18 cellular contexts compared by ENCODE assay signal in the genomic region with DNA sequence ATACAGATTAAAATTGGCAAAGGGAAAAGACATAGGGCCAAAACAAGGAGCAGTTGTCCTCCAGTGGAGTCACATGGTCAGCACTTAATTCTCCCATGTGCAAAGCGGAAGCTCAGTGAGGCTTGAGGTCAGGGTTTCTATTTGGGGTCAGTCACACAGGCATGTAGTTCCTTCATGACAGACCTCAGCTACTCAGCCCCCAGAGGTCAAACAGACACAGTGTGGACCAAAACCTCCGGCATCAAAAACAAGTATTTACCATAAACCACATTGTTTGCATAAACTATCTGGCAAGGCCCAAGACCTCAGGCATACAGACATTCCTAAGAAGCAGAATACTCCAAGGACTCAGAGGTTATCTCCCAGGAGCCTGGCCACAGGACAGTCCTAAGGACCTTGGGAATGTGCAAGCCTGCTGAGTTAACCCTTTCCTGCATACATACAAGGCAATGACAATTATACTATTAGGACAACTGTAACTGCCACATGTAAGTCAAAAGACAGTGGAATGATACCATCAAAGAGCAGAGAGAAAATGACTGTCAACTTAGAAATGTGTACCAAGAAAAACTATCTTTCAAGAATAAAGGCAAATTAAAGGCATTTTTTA.
DNase-seq lines count a peak whose midpoint lies in the region; ATAC-seq and TF ChIP-seq lines count a peak whose summit lies in the region.
"Had no signal": no experiment of that assay in that cellular context is flagged by ENCODE, and none has a peak within 500 bp of the region (broad histone marks: within the 10 kb centered on the region; RNA-seq: fewer than 3 reads in every experiment).

No MANE protein-coding gene starts in this region.

- ATAC-seq in GM18502 (IDR thresholded peaks at IDR 0.05; ENCODE audit: poor library complexity, unreplicated experiment) (peak; percentile 97), GM21390 (IDR thresholded peaks at IDR 0.05; ENCODE audit: unreplicated experiment) (peak; percentile 73), HG03280 (IDR thresholded peaks at IDR 0.05; ENCODE audit: unreplicated experiment) (peak; percentile 55), HG03457 (IDR thresholded peaks at IDR 0.05; ENCODE audit: unreplicated experiment) (no peak), GM18505 (IDR thresholded peaks at IDR 0.05; ENCODE audit: unreplicated experiment) (no peak)
- ATAC-seq: naive thymus-derived CD8-positive, alpha-beta T cell; stimulated activated naive B cell treated with anti-CD40 and anti-IgM and Interleukin-4, amounts not matched to agents 10 μg/mL and 1 μg/mL and 100 μg/mL, for 72 hours had no signal

- DNase-seq in iPS-NIHi7 (ENCODE audit: extremely low spot score): peak; percentile 10
- no peak for DNase-seq in NCI-H1417 (lab: John Stamatoyannopoulos, UW)
- no peak for DNase-seq in effector CD8-positive, alpha-beta T cell (lab: John Stamatoyannopoulos, UW)
- DNase-seq: activated CD4-positive, alpha-beta memory T cell treated with anti-CD3 and anti-CD28 coated beads for 36 hours; activated gamma-delta T cell; DMS53; H7; Karpas-422; naive thymus-derived CD8-positive, alpha-beta T cell; NCI-H2081 treated with DMSO at 0.1 percent for 48 hours; SIG-M5; stimulated activated CD4-positive, alpha-beta T cell treated with anti-CD3 and anti-CD28 coated beads, Interleukin-4, amount 100 ng/mL, for 1 hour; stimulated activated naive B cell treated with anti-CD40 and anti-IgM and Interleukin-4, amounts not matched to agents 10 μg/mL and 1 μg/mL and 100 μg/mL, for 72 hours had no signal

- TF ChIP-seq POLR2A in GM18505 (IDR thresholded peaks at IDR 0.05; ENCODE audit: borderline replicate concordance, extremely low read depth, insufficient read depth, insufficient read length): no peak

Comparison
In these comparisons a context has a peak if more than half of its experiments do, and no peak if none do; other contexts are left out.
1. ATAC-seq: peak in GM18502 (single experiment), GM21390 (single experiment) and HG03280 (single experiment); none in HG03457 (single experiment) and GM18505 (single experiment).